7 cellular contexts compared by ENCODE assay signal in genomic region chr9:114611516-114612271, GRCh38. TPM values are rescaled to one million over a fixed set of nuclear protein-coding genes. Genes with fewer than 3 reads are reported as not detected.
DNase-seq lines count a peak whose midpoint lies in the region; ATAC-seq and TF ChIP-seq lines count a peak whose summit lies in the region.

No MANE protein-coding gene starts in this region.

- no peaks in the 10 kb centered on the region for H3K27me3 ChIP-seq in layer of hippocampus (ENCODE audit: control insufficient read depth, insufficient read depth, low read length)

- no peaks in the 10 kb centered on the region for H3K9me3 ChIP-seq in KOPT-K1 (ENCODE audit: insufficient read depth, low read length, poor library complexity, severe bottlenecking)

- peak; percentile 31 for ATAC-seq in GM21825 (IDR thresholded peaks at IDR 0.05; ENCODE audit: unreplicated experiment)

- TF ChIP-seq CTCF in GM10266 (IDR thresholded peaks at IDR 0.05; ENCODE audit: control insufficient read depth, insufficient read depth, low read depth, missing control alignments) = no peak

- no peaks in the 10 kb centered on the region for H3K36me3 ChIP-seq in KOPT-K1 (ENCODE audit: insufficient read depth, low read length)

- DNase-seq in GM10266 (ENCODE audit: extremely low spot score) (peak; percentile 67), T-helper 9 cell (peak; percentile 32), cerebellum (ENCODE audit: low spot score) (peak; percentile 64)
- DNase-seq in stimulated activated CD4-positive, alpha-beta T cell treated with anti-CD3 and anti-CD28 coated beads, Interleukin-2, amount 100 ng/mL, for 48 hours = peak; percentile 31 to 47

- H3K27ac ChIP-seq in KOPT-K1 (ENCODE audit: low read depth, low read length, poor library complexity, severe bottlenecking) (peak overlapping the region; percentile 76), layer of hippocampus (ENCODE audit: low read depth, low read length) (peak overlapping the region; percentile 84)

RNA-seq across cellular contexts. Expression of gene TMEM268, which starts 0.6 kb away (rescaled TPM):
- 9.4 TPM for total RNA-seq in cerebellum

RNA-seq across cellular contexts. Expression of gene ATP6V1G1, which starts 24.1 kb away (rescaled TPM):
- total RNA-seq in cerebellum = 75.1 TPM

RNA-seq across cellular contexts. Expression of gene TEX53, which starts 45.9 kb away (rescaled TPM):
- not detected for total RNA-seq in cerebellum

Comparison
In these comparisons a context has a peak if more than half of its experiments do, and no peak if none do; other contexts are left out.
1. Peak in every context shown above with its lines: DNase-seq, ATAC-seq and H3K27ac ChIP-seq.